ENCODE assay signal across 1 cellular context in the genomic region with DNA sequence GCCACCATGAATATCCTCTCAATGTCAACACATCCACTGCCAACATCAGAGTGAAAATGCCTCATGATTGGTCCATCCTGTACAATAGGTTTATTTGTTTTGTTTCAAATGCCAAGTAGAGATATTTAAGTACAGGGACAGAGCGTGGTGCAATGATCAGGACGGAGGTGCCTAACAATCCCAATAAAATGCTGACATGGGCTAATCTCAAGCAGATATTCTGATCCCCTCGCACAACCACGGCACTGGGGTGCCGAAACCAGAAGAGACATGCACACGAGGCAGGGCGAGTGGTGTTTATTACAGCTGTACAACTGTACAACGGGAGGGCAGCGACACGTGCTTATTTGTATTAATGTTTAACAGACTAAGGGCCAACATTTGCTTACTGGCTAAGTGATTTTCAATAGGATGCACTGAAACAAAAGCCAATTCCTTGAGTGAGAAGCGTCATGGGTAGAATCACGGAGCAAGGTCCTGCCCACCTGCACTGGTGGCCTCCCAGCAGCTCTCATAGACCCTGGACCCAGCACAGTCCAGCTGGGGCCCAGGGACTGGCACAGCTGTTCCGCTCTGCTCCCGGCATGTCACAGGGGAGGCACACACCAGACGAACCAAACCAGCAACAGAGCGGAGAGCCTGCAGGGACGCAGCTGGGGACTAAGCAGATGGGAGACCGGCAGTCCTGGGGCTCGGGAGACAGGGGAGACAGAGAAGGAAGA.
TF ChIP-seq lines count a peak whose summit lies in the region.

No MANE protein-coding gene starts in this region.

TF ChIP-seq in HepG2, 621 proteins besides CTCF, POLR2A, EP300 and RAD21 (continued from another document and continues in another):
- TF ChIP-seq, protein P1, sequence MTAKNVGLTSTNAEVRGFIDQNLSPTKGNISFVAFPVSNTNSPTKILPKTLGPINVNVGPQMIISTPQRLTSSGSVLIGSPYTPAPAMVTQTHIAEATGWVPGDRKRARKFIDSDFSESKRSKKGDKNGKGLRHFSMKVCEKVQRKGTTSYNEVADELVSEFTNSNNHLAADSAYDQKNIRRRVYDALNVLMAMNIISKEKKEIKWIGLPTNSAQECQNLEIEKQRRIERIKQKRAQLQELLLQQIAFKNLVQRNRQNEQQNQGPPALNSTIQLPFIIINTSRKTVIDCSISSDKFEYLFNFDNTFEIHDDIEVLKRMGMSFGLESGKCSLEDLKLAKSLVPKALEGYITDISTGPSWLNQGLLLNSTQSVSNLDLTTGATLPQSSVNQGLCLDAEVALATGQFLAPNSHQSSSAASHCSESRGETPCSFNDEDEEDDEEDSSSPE (CRISPR knock-in tag; IDR thresholded peaks at IDR 0.05): peak; percentile 31; the same call in 1 of the 2 replicates
- TF ChIP-seq, protein P2, sequence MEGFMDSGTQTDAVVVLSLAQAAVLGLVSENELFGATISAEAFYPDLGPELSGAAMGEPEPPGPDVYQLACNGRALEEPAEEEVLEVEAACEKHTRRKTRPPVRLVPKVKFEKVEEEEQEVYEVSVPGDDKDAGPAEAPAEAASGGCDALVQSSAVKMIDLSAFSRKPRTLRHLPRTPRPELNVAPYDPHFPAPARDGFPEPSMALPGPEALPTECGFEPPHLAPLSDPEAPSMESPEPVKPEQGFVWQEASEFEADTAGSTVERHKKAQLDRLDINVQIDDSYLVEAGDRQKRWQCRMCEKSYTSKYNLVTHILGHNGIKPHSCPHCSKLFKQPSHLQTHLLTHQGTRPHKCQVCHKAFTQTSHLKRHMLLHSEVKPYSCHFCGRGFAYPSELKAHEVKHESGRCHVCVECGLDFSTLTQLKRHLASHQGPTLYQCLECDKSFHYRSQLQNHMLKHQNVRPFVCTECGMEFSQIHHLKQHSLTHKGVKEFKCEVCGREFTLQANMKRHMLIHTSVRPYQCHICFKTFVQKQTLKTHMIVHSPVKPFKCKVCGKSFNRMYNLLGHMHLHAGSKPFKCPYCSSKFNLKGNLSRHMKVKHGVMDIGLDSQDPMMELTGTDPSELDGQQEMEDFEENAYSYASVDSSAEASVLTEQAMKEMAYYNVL (CRISPR knock-in tag; IDR thresholded peaks at IDR 0.05; ENCODE audit: borderline replicate concordance): 0 out of 2 replicates have a peak, but pooled peaks have one; percentile 46
- TF ChIP-seq ZNF317 (CRISPR knock-in tag; IDR thresholded peaks at IDR 0.05): 0 out of 2 replicates have a peak, but pooled peaks have one; percentile 20
- no peak for TF ChIP-seq FOXA1 (IDR thresholded peaks at IDR 0.05)
- peak; percentile 50 for TF ChIP-seq FOXA1 (CRISPR knock-in tag; IDR thresholded peaks at IDR 0.05)
- TF ChIP-seq ZNF556 (CRISPR knock-in tag; IDR thresholded peaks at IDR 0.05; ENCODE audit: borderline replicate concordance): no peak
- TF ChIP-seq SAP130 (CRISPR knock-in tag; IDR thresholded peaks at IDR 0.05; ENCODE audit: low read depth): peak; percentile 78
- TF ChIP-seq, protein P3, sequence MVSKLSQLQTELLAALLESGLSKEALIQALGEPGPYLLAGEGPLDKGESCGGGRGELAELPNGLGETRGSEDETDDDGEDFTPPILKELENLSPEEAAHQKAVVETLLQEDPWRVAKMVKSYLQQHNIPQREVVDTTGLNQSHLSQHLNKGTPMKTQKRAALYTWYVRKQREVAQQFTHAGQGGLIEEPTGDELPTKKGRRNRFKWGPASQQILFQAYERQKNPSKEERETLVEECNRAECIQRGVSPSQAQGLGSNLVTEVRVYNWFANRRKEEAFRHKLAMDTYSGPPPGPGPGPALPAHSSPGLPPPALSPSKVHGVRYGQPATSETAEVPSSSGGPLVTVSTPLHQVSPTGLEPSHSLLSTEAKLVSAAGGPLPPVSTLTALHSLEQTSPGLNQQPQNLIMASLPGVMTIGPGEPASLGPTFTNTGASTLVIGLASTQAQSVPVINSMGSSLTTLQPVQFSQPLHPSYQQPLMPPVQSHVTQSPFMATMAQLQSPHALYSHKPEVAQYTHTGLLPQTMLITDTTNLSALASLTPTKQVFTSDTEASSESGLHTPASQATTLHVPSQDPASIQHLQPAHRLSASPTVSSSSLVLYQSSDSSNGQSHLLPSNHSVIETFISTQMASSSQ (IDR thresholded peaks at IDR 0.05; ENCODE audit: low read depth): peak; percentile 91
- TF ChIP-seq, protein P3 (CRISPR knock-in tag; IDR thresholded peaks at IDR 0.05; ENCODE audit: borderline replicate concordance): peak; percentile 91
- 0 out of 2 replicates have a peak, but pooled peaks have one; percentile 29 for TF ChIP-seq KMT2A (CRISPR knock-in tag; IDR thresholded peaks at IDR 0.05)
- TF ChIP-seq ZNF639 (CRISPR knock-in tag; conservative IDR thresholded peaks at IDR 0.05): no peak
- peak; percentile 34 for TF ChIP-seq RBM22 (optimal IDR thresholded peaks at IDR 0.05; ENCODE audit: low read length)
- peak; percentile 83; the same call in 1 of the 2 replicates for TF ChIP-seq HDAC1 (CRISPR knock-in tag; IDR thresholded peaks at IDR 0.05)
- no peak for TF ChIP-seq SNAPC2 (CRISPR knock-in tag; IDR thresholded peaks at IDR 0.05)
- peak; percentile 87; the same call in 1 of the 2 replicates for TF ChIP-seq NCOR1 (IDR thresholded peaks at IDR 0.05; ENCODE audit: borderline replicate concordance, low read length)
- TF ChIP-seq, protein P4, sequence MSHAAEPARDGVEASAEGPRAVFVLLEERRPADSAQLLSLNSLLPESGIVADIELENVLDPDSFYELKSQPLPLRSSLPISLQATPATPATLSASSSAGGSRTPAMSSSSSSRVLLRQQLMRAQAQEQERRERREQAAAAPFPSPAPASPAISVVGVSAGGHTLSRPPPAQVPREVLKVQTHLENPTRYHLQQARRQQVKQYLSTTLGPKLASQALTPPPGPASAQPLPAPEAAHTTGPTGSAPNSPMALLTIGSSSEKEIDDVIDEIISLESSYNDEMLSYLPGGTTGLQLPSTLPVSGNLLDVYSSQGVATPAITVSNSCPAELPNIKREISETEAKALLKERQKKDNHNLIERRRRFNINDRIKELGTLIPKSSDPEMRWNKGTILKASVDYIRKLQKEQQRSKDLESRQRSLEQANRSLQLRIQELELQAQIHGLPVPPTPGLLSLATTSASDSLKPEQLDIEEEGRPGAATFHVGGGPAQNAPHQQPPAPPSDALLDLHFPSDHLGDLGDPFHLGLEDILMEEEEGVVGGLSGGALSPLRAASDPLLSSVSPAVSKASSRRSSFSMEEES (CRISPR knock-in tag; IDR thresholded peaks at IDR 0.05): peak; percentile 64; the same call in 1 of the 2 replicates
- peak; percentile 92 for TF ChIP-seq HNF4A (CRISPR knock-in tag; IDR thresholded peaks at IDR 0.05)
- TF ChIP-seq MAFF (IDR thresholded peaks at IDR 0.05; ENCODE audit: low read depth, low read length): peak; percentile 98
- 0 out of 2 replicates have a peak, but pooled peaks have one; percentile 15 for TF ChIP-seq SIX4 (CRISPR knock-in tag; IDR thresholded peaks at IDR 0.05)
- TF ChIP-seq ELF4 (CRISPR knock-in tag; IDR thresholded peaks at IDR 0.05; ENCODE audit: borderline replicate concordance): 0 out of 2 replicates have a peak, but pooled peaks have one; percentile 41
- peak; percentile 63; the same call in 1 of the 2 replicates for TF ChIP-seq SIN3A (IDR thresholded peaks at IDR 0.05; ENCODE audit: borderline replicate concordance, low read depth, low read length)
- peak; percentile 56; the same call in 1 of the 2 replicates for TF ChIP-seq ZNF121 (CRISPR knock-in tag; IDR thresholded peaks at IDR 0.05)
- TF ChIP-seq, protein P5, sequence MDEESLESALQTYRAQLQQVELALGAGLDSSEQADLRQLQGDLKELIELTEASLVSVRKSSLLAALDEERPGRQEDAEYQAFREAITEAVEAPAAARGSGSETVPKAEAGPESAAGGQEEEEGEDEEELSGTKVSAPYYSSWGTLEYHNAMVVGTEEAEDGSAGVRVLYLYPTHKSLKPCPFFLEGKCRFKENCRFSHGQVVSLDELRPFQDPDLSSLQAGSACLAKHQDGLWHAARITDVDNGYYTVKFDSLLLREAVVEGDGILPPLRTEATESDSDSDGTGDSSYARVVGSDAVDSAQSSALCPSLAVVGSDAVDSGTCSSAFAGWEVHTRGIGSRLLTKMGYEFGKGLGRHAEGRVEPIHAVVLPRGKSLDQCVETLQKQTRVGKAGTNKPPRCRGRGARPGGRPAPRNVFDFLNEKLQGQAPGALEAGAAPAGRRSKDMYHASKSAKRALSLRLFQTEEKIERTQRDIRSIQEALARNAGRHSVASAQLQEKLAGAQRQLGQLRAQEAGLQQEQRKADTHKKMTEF (CRISPR knock-in tag; IDR thresholded peaks at IDR 0.05): 0 out of 2 replicates have a peak, but pooled peaks have one; percentile 45
- peak; percentile 97 to 98 for TF ChIP-seq MAFK (conservative IDR thresholded peaks at IDR 0.05 in 1 of 2, IDR thresholded peaks at IDR 0.05 in 1 of 2; ENCODE audit: low read length in 2 of 2)
- TF ChIP-seq, protein P6, sequence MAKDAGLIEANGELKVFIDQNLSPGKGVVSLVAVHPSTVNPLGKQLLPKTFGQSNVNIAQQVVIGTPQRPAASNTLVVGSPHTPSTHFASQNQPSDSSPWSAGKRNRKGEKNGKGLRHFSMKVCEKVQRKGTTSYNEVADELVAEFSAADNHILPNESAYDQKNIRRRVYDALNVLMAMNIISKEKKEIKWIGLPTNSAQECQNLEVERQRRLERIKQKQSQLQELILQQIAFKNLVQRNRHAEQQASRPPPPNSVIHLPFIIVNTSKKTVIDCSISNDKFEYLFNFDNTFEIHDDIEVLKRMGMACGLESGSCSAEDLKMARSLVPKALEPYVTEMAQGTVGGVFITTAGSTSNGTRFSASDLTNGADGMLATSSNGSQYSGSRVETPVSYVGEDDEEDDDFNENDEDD (CRISPR knock-in tag; IDR thresholded peaks at IDR 0.05; ENCODE audit: borderline replicate concordance): no peak; the same call in 1 of the 2 replicates
- peak; percentile 76 for TF ChIP-seq MEF2D (CRISPR knock-in tag; IDR thresholded peaks at IDR 0.05)
- TF ChIP-seq, protein P7, sequence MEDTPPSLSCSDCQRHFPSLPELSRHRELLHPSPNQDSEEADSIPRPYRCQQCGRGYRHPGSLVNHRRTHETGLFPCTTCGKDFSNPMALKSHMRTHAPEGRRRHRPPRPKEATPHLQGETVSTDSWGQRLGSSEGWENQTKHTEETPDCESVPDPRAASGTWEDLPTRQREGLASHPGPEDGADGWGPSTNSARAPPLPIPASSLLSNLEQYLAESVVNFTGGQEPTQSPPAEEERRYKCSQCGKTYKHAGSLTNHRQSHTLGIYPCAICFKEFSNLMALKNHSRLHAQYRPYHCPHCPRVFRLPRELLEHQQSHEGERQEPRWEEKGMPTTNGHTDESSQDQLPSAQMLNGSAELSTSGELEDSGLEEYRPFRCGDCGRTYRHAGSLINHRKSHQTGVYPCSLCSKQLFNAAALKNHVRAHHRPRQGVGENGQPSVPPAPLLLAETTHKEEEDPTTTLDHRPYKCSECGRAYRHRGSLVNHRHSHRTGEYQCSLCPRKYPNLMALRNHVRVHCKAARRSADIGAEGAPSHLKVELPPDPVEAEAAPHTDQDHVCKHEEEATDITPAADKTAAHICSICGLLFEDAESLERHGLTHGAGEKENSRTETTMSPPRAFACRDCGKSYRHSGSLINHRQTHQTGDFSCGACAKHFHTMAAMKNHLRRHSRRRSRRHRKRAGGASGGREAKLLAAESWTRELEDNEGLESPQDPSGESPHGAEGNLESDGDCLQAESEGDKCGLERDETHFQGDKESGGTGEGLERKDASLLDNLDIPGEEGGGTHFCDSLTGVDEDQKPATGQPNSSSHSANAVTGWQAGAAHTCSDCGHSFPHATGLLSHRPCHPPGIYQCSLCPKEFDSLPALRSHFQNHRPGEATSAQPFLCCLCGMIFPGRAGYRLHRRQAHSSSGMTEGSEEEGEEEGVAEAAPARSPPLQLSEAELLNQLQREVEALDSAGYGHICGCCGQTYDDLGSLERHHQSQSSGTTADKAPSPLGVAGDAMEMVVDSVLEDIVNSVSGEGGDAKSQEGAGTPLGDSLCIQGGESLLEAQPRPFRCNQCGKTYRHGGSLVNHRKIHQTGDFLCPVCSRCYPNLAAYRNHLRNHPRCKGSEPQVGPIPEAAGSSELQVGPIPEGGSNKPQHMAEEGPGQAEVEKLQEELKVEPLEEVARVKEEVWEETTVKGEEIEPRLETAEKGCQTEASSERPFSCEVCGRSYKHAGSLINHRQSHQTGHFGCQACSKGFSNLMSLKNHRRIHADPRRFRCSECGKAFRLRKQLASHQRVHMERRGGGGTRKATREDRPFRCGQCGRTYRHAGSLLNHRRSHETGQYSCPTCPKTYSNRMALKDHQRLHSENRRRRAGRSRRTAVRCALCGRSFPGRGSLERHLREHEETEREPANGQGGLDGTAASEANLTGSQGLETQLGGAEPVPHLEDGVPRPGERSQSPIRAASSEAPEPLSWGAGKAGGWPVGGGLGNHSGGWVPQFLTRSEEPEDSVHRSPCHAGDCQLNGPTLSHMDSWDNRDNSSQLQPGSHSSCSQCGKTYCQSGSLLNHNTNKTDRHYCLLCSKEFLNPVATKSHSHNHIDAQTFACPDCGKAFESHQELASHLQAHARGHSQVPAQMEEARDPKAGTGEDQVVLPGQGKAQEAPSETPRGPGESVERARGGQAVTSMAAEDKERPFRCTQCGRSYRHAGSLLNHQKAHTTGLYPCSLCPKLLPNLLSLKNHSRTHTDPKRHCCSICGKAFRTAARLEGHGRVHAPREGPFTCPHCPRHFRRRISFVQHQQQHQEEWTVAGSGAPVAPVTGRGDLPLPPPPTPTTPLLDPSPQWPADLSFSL (CRISPR knock-in tag; IDR thresholded peaks at IDR 0.05): peak; percentile 62; the same call in 1 of the 2 replicates
